In the genomic region with DNA sequence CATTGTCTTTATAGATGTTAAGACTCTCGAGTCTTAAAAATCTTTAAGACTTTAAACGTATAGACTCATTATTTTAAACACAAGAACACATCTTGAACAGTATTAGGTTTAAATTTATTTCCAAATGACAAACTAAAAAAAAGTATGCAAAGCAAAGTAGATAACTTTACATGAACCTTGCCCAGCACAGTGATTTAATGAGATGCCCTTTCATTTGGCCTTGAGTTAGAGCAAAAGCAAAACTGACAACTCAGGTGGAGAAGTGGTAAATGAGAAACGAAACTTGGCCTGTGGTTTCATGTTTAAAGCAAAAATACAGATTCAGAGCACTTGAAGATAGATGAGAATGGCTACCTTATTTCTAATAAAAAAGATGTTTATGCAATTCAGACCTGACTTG, we compare ENCODE assay signal across 9 cellular contexts. TPM values are rescaled to one million over a fixed set of nuclear protein-coding genes. Genes with fewer than 3 reads are reported as not detected.
A peak's percentile ranks its signal among the peaks of the same experiment; 100 is the strongest.
DNase-seq lines count a peak whose midpoint lies in the region; ATAC-seq, FAIRE-seq and TF ChIP-seq lines count a peak whose summit lies in the region.
"Had no signal": no experiment of that assay in that cellular context is flagged by ENCODE, and none has a peak within 500 bp of the region (broad histone marks: within the 10 kb centered on the region; RNA-seq: fewer than 3 reads in every experiment).

No MANE protein-coding gene starts in this region.

- H3K4me1 Mint-ChIP-seq in T-cell = peaks cover 6 to 30% (median 20%) of the 10 kb centered on the region in 3 donors

- H3K27ac ChIP-seq in ascending aorta = no peak overlapping the region

- H3K4me3 ChIP-seq in GM06990 (replicated peaks; ENCODE audit: low read depth, low read length) (no peak overlapping the region), ascending aorta (no peak overlapping the region)

- no peak for FAIRE-seq in D721Med (lab: Jason Lieb, UNC)

- H3K27ac Mint-ChIP-seq in T-cell = peak overlapping the region; percentile 35 to 71

- POLR2A ChIA-PET in T-cell (lab: Charles Lee) = no interaction called here

- no peaks in the 10 kb centered on the region for H3K4me1 ChIP-seq in ascending aorta

- H3K36me3 ChIP-seq in GM06990 (ENCODE audit: control insufficient read depth, insufficient read depth, low read length) (no peaks in the 10 kb centered on the region), ascending aorta (no peaks in the 10 kb centered on the region)

- CTCF ChIA-PET in T-cell (lab: Charles Lee) = interaction anchor here in 1 of 2 donors (1.4 kb wide), 1 partner anchor 40 kb away, joined by 3 read pairs; no protein-coding TSS in a partner anchor

- ATAC-seq in GM19372 (IDR thresholded peaks at IDR 0.05; ENCODE audit: low read depth, unreplicated experiment) (peak; percentile 36), HG03039 (IDR thresholded peaks at IDR 0.05; ENCODE audit: unreplicated experiment) (peak; percentile 40), T-cell (replicated peaks in 1 of 4) (peak in 3 of 4 experiments; percentile 33 to 44 (median 40))
- ATAC-seq: Right ventricle myocardium inferior had no signal

- H3K9me3 ChIP-seq in ascending aorta = no peaks in the 10 kb centered on the region

- intact Hi-C loops in ascending aorta (cut with DNase I) = no loop called here

- no peaks in the 10 kb centered on the region for H3K9me3 Mint-ChIP-seq in T-cell

- DNase-seq in GM06990 (ENCODE audit: extremely low read depth, insufficient read length) = peak; percentile 68
- no peak for DNase-seq in T-cell
- no peak for DNase-seq in SHP77 (lab: John Stamatoyannopoulos, UW)
- no peak for DNase-seq in AML-193 (lab: John Stamatoyannopoulos, UW)
- no peak for DNase-seq in D721Med (ENCODE audit: insufficient read length, low spot score)
- no peak for DNase-seq in ascending aorta (ENCODE audit: low spot score in 2 of 2)

- H3K27me3 Mint-ChIP-seq in T-cell = no peaks in the 10 kb centered on the region

- TF ChIP-seq CTCF in GM06990 (IDR thresholded peaks at IDR 0.05; ENCODE audit: insufficient read depth, low read length, poor library complexity, severe bottlenecking) = no peak
- TF ChIP-seq CTCF in D721Med (IDR thresholded peaks at IDR 0.05; ENCODE audit: insufficient read depth, missing control alignments) = no peak
- TF ChIP-seq CTCF in ascending aorta (IDR thresholded peaks at IDR 0.05) = no peak

- no peaks in the 10 kb centered on the region for H3K27me3 ChIP-seq in GM06990 (replicated peaks; ENCODE audit: control insufficient read depth, insufficient read depth, low read length)
- H3K27me3 ChIP-seq in ascending aorta = no peaks in the 10 kb centered on the region

- H3K4me3 Mint-ChIP-seq in T-cell = no peak overlapping the region

- H3K36me3 Mint-ChIP-seq in T-cell = no peaks in the 10 kb centered on the region

RNA-seq across cellular contexts. Expression of gene GPR15, which starts 8.6 kb away (rescaled TPM):
- total RNA-seq in T-cell (10 to 100 TPM in 4 of 5 donors, 1 to 10 TPM in 1; 5.7 to 69.9 (median 24.7) TPM), ascending aorta (not detected)
- total RNA-seq: Right ventricle myocardium inferior had no signal

RNA-seq across cellular contexts. Expression of gene CLDND1, which starts 17.6 kb away (rescaled TPM):
- total RNA-seq in T-cell (100 to 1,000 TPM; 133 to 404 (median 264) TPM), ascending aorta (171 TPM)

RNA-seq across cellular contexts. Expression of gene OR5K2, which starts 42.9 kb away (rescaled TPM):
- total RNA-seq in T-cell (not detected), ascending aorta (not detected)
- total RNA-seq: Right ventricle myocardium inferior had no signal

RNA-seq across cellular contexts. Expression of gene CPOX, which starts 53.1 kb away (rescaled TPM):
- 10 to 100 TPM; 13.9 to 47.6 (median 44.6) TPM for total RNA-seq in T-cell
- 34.8 TPM for total RNA-seq in ascending aorta
